ENCODE assay signal across 20 cellular contexts in the genomic region with DNA sequence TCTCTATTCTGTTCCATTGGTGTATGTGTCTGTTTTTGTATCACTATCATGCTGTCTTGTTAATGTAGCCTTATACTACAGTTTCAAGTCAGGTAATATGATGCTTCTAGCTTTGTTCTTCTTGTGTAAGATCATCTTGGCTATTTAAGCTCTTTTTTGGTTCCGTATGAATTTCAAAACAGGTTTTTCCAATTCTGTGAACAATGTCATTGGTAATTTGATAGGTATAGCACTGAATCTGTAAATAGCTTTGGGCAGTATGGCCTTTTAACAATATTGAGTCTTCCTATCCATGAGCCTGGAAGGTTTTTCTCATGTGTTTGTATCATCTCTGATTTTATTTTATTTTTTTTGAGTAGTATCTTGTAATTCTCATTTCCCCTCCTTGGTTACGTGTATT.
"Had no signal": no experiment of that assay in that cellular context is flagged by ENCODE, and none has a peak within 500 bp of the region (broad histone marks: within the 10 kb centered on the region; RNA-seq: fewer than 3 reads in every experiment).

No MANE protein-coding gene starts in this region.

- H3K27me3 Mint-ChIP-seq: naive thymus-derived CD8-positive, alpha-beta T cell; stimulated activated naive CD8-positive, alpha-beta T cell treated with anti-CD3 and anti-CD28 coated beads, Interleukin-15, Interleukin-2, amounts not matched to agents 100 ng/mL and 50 ng/mL, for 24 hours had no signal

- H3K4me1 ChIP-seq: heart right ventricle, psoas muscle, right lobe of liver, upper lobe of right lung, vagina had no signal

- DNase-seq: dermis blood vessel endothelial cell; gastrocnemius medialis; heart right ventricle; hypothalamus; mammary epithelial cell; mucosa of descending colon; naive thymus-derived CD8-positive, alpha-beta T cell; psoas muscle; retina; right lobe of liver; stimulated activated CD4-positive, alpha-beta T cell treated with anti-CD3 and anti-CD28 coated beads, Interleukin-4, amount 100 ng/mL, for 1 hour; stimulated activated CD8-positive, alpha-beta memory T cell treated with anti-CD3 and anti-CD28 coated beads, Interleukin-4, amount 100 ng/mL, for 48 hours; tibial artery; upper lobe of right lung had no signal

- H3K36me3 ChIP-seq: gastrocnemius medialis, heart right ventricle, neutrophil, right lobe of liver, tibial artery, upper lobe of right lung, vagina had no signal

- H3K4me3 ChIP-seq: gastrocnemius medialis, heart right ventricle, mucosa of descending colon, psoas muscle, right lobe of liver, tibial artery, upper lobe of right lung, vagina had no signal

- H3K4me3 Mint-ChIP-seq: naive thymus-derived CD8-positive, alpha-beta T cell; stimulated activated effector memory CD8-positive, alpha-beta T cell treated with anti-CD3 and anti-CD28 coated beads, Interleukin-12 subunit alpha, Interleukin-12 subunit beta, amount 100 ng/mL, for 72 hours; stimulated activated naive CD8-positive, alpha-beta T cell treated with anti-CD3 and anti-CD28 coated beads, Interleukin-15, Interleukin-2, amounts not matched to agents 100 ng/mL and 50 ng/mL, for 24 hours had no signal

- ATAC-seq: esophagus mucosa; gastrocnemius medialis; heart right ventricle; left lobe of liver; mucosa of descending colon; naive thymus-derived CD8-positive, alpha-beta T cell; psoas muscle; right lobe of liver; stimulated activated effector memory CD8-positive, alpha-beta T cell treated with anti-CD3 and anti-CD28 coated beads, Interleukin-12 subunit alpha, Interleukin-12 subunit beta, amount 100 ng/mL, for 72 hours; upper lobe of right lung had no signal

- H3K27me3 ChIP-seq: gastrocnemius medialis, heart right ventricle, neutrophil, right lobe of liver, tibial artery, upper lobe of right lung, vagina had no signal

- H3K27ac Mint-ChIP-seq: naive thymus-derived CD8-positive, alpha-beta T cell; stimulated activated effector memory CD8-positive, alpha-beta T cell treated with anti-CD3 and anti-CD28 coated beads, Interleukin-12 subunit alpha, Interleukin-12 subunit beta, amount 100 ng/mL, for 72 hours; stimulated activated naive CD8-positive, alpha-beta T cell treated with anti-CD3 and anti-CD28 coated beads, Interleukin-15, Interleukin-2, amounts not matched to agents 100 ng/mL and 50 ng/mL, for 24 hours had no signal

- H3K27ac ChIP-seq: gastrocnemius medialis, heart right ventricle, neutrophil, psoas muscle, right lobe of liver, tibial artery, upper lobe of right lung, vagina had no signal

- H3K9me3 ChIP-seq: gastrocnemius medialis, neutrophil, psoas muscle, right lobe of liver, upper lobe of right lung, vagina had no signal
